ENCODE assay signal across 19 cellular contexts in genomic region chr3:156478931-156479330, GRCh38.
"Had no signal": no experiment of that assay in that cellular context is flagged by ENCODE, and none has a peak within 500 bp of the region (broad histone marks: within the 10 kb centered on the region; RNA-seq: fewer than 3 reads in every experiment).

No MANE protein-coding gene starts in this region.

- FAIRE-seq: astrocyte, bronchial epithelial cell, colon, endometrium, keratinocyte, urothelium cell line had no signal

- ATAC-seq: activated T-cell treated with anti-CD3 and anti-CD28 coated beads, Interleukin-2, amount 50 U/mL, for 4 hours; left lobe of liver had no signal

- H3K9ac ChIP-seq: neural progenitor cell had no signal

- H3K4me1 ChIP-seq: neural progenitor cell had no signal

- H3K27me3 ChIP-seq: hepatocyte, neural progenitor cell, ovary, sigmoid colon, spleen, thyroid gland had no signal

- H3K4me3 ChIP-seq: hepatocyte, neural progenitor cell, ovary, sigmoid colon, spleen, thyroid gland had no signal

- H3K36me3 ChIP-seq: neural progenitor cell, ovary, sigmoid colon, spleen, thyroid gland had no signal

- DNase-seq: activated CD4-positive, alpha-beta memory T cell treated with anti-CD3 and anti-CD28 coated beads for 36 hours; activated effector memory CD4-positive, alpha-beta T cell treated with Interleukin-2 at 50 U/mL for 16 hours; activated naive CD4-positive, alpha-beta T cell treated with anti-CD3 and anti-CD28 coated beads, Interleukin-2, amount 50 U/mL, for 16 hours; activated T-cell treated with anti-CD3 and anti-CD28 coated beads, Interleukin-2, amount 50 U/mL, for 4 hours; midbrain; naive B cell; ovary; sigmoid colon; spleen; thyroid gland had no signal

- H3K9me3 ChIP-seq: ovary, sigmoid colon, spleen, thyroid gland had no signal
